10 cellular contexts compared by ENCODE assay signal in the genomic region with DNA sequence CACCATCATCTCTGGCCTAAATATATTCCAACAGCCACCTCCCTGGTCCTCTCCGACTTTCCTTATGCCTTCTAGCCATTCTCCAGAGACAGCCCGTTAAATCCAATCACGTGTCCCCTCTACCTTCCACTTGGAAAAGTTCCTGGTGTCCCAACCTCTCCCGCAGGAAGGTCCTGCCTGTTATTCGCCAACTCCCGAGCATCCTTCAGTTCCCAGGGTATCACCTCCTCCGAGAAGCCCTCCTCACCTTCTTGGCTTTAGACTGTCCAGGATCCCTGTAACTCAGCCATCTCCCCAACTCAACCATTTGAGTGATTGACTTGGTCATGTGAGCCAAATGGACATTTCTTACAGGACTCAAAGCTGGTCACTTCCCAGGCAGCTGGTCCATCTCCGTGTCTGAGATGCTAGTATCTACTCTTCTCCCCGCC. TPM values are rescaled to one million over a fixed set of nuclear protein-coding genes. Genes with fewer than 3 reads are reported as not detected.
DNase-seq lines count a peak whose midpoint lies in the region; ATAC-seq lines count a peak whose summit lies in the region.
"Had no signal": no experiment of that assay in that cellular context is flagged by ENCODE, and none has a peak within 500 bp of the region (broad histone marks: within the 10 kb centered on the region; RNA-seq: fewer than 3 reads in every experiment).

No MANE protein-coding gene starts in this region.

- H3K36me3 Mint-ChIP-seq in stimulated activated naive CD8-positive, alpha-beta T cell treated with anti-CD3 and anti-CD28 coated beads, Interleukin-15, Interleukin-2, amounts not matched to agents 100 ng/mL and 50 ng/mL, for 24 hours (ENCODE audit: low read depth), result no peaks in the 10 kb centered on the region
- H3K36me3 Mint-ChIP-seq in central memory CD8-positive, alpha-beta T cell (ENCODE audit: insufficient read depth), result peaks cover 54% of the 10 kb centered on the region
- no peaks in the 10 kb centered on the region for H3K36me3 Mint-ChIP-seq in naive B cell

- peak overlapping the region; percentile 62 for H3K27ac Mint-ChIP-seq in stimulated activated naive CD8-positive, alpha-beta T cell treated with anti-CD3 and anti-CD28 coated beads, Interleukin-15, Interleukin-2, amounts not matched to agents 100 ng/mL and 50 ng/mL, for 24 hours
- H3K27ac Mint-ChIP-seq in central memory CD8-positive, alpha-beta T cell (ENCODE audit: low read depth), result peak overlapping the region; percentile 100
- peak overlapping the region in 5 of 6 donors; percentile 43 to 100 (median 93) for H3K27ac Mint-ChIP-seq in naive B cell

- H3K9me3 Mint-ChIP-seq in stimulated activated naive CD8-positive, alpha-beta T cell treated with anti-CD3 and anti-CD28 coated beads, Interleukin-15, Interleukin-2, amounts not matched to agents 100 ng/mL and 50 ng/mL, for 24 hours, result no peaks in the 10 kb centered on the region
- no peaks in the 10 kb centered on the region for H3K9me3 Mint-ChIP-seq in central memory CD8-positive, alpha-beta T cell
- H3K9me3 Mint-ChIP-seq in naive B cell, result no peaks in the 10 kb centered on the region

- peaks cover 65% of the 10 kb centered on the region for H3K4me1 Mint-ChIP-seq in stimulated activated naive CD8-positive, alpha-beta T cell treated with anti-CD3 and anti-CD28 coated beads, Interleukin-15, Interleukin-2, amounts not matched to agents 100 ng/mL and 50 ng/mL, for 24 hours (ENCODE audit: low read depth)
- H3K4me1 Mint-ChIP-seq in central memory CD8-positive, alpha-beta T cell, result peaks cover 49% of the 10 kb centered on the region
- H3K4me1 Mint-ChIP-seq in naive B cell, result peaks cover 25 to 41% (median 27%) of the 10 kb centered on the region in 3 donors

- H3K27me3 Mint-ChIP-seq in stimulated activated naive CD8-positive, alpha-beta T cell treated with anti-CD3 and anti-CD28 coated beads, Interleukin-15, Interleukin-2, amounts not matched to agents 100 ng/mL and 50 ng/mL, for 24 hours, result no peaks in the 10 kb centered on the region
- H3K27me3 Mint-ChIP-seq in central memory CD8-positive, alpha-beta T cell, result no peaks in the 10 kb centered on the region
- H3K27me3 Mint-ChIP-seq in naive B cell, result peaks cover 6 to 23% (median 8%) of the 10 kb centered on the region in 3 donors

- no peak for ATAC-seq in stimulated activated naive CD8-positive, alpha-beta T cell treated with anti-CD3 and anti-CD28 coated beads, Interleukin-15, Interleukin-2, amounts not matched to agents 100 U/mL and 50 U/mL, for 24 hours
- ATAC-seq in central memory CD8-positive, alpha-beta T cell (replicated peaks; ENCODE audit: extremely low read depth, poor library complexity, severe bottlenecking), result no peak
- ATAC-seq in naive B cell (ENCODE audit: low read depth in 2 of 2) (no peak), HG03457 (IDR thresholded peaks at IDR 0.05; ENCODE audit: unreplicated experiment) (no peak)

- no peak for DNase-seq in stimulated activated naive CD8-positive, alpha-beta T cell treated with anti-CD3 and anti-CD28 coated beads, Interleukin-15, Interleukin-2, amounts not matched to agents 100 U/mL and 50 U/mL, for 24 hours
- DNase-seq in central memory CD8-positive, alpha-beta T cell (ENCODE audit: low spot score in 2 of 2), result no peak
- no peak for DNase-seq in naive B cell
- no peak for DNase-seq in NCI-H1417 (lab: John Stamatoyannopoulos, UW)
- DNase-seq in UCSD-AML1 (lab: John Stamatoyannopoulos, UW; ENCODE audit: unreplicated experiment), result no peak
- DNase-seq in NCI-H526 treated with DMSO at 0.1 percent for 48 hours (lab: John Stamatoyannopoulos, UW), result no peak
- DNase-seq: cerebellar nuclear complex, EL had no signal

- H3K4me3 Mint-ChIP-seq in stimulated activated naive CD8-positive, alpha-beta T cell treated with anti-CD3 and anti-CD28 coated beads, Interleukin-15, Interleukin-2, amounts not matched to agents 100 ng/mL and 50 ng/mL, for 24 hours, result peak overlapping the region; percentile 51
- peak overlapping the region; percentile 69 for H3K4me3 Mint-ChIP-seq in central memory CD8-positive, alpha-beta T cell
- peak overlapping the region in 6 of 8 donors; percentile 13 to 65 (median 41) for H3K4me3 Mint-ChIP-seq in naive B cell

RNA-seq across cellular contexts. Expression of a gene that starts 28.1 kb away (rescaled TPM):
- polyA plus RNA-seq in naive B cell (ENCODE audit: low read depth in 6 of 6), result not detected

RNA-seq across cellular contexts. Expression of a gene that starts 53.6 kb away (rescaled TPM):
- 1 to 10 TPM in 1 of 6 donors, under 1 TPM in 4, not detected in 1; 0.65 to 2.2 (median 0.89) TPM for polyA plus RNA-seq in naive B cell (ENCODE audit: low read depth in 6 of 6)

RNA-seq across cellular contexts. Expression of a gene that starts 57.1 kb away (rescaled TPM):
- polyA plus RNA-seq in naive B cell (ENCODE audit: low read depth in 6 of 6), result under 1 TPM in 2 of 6 donors, not detected in 4; 0.47 to 0.51 TPM

RNA-seq across cellular contexts. Expression of a gene that starts 57.2 kb away (rescaled TPM):
- polyA plus RNA-seq in naive B cell (ENCODE audit: low read depth in 6 of 6), result 10 to 100 TPM in 2 of 6 donors, 1 to 10 TPM in 4; 2.9 to 13.9 (median 4.3) TPM
